Comparison of ENCODE assay signal across 25 cellular contexts in genomic region chr19:58549664-58550361, GRCh38. TPM values are rescaled to one million over a fixed set of nuclear protein-coding genes. Genes with fewer than 3 reads are reported as not detected.
DNase-seq lines count a peak whose midpoint lies in the region; ATAC-seq, FAIRE-seq and TF ChIP-seq lines count a peak whose summit lies in the region.
"Had no signal": no experiment of that assay in that cellular context is flagged by ENCODE, and none has a peak within 500 bp of the region (broad histone marks: within the 10 kb centered on the region; RNA-seq: fewer than 3 reads in every experiment).

No MANE protein-coding gene starts in this region.

- H3K4me1 ChIP-seq in HEK293 (ENCODE audit: control insufficient read depth, insufficient read depth, low read length) (peaks cover 15% of the 10 kb centered on the region), K562 (replicated peaks in 1 of 2; ENCODE audit: control insufficient read depth in 2 of 2, insufficient read depth in 2 of 2, low read length in 2 of 2) (peaks cover 21 to 44% of the 10 kb centered on the region in 2 experiments), right cardiac atrium (ENCODE audit: control insufficient read depth, insufficient read depth, low read length) (peaks cover 18% of the 10 kb centered on the region)

- H3K36me3 ChIP-seq in HEK293 (ENCODE audit: control insufficient read depth in 2 of 2, insufficient read depth in 1 of 2, low read length in 2 of 2), result peaks cover 40 to 89% of the 10 kb centered on the region in 2 experiments
- peaks cover 89% of the 10 kb centered on the region for H3K36me3 ChIP-seq in K562 (ENCODE audit: control insufficient read depth, insufficient read depth, low read length)

- H3K27me3 ChIP-seq in CD4-positive, alpha-beta T cell (ENCODE audit: control insufficient read depth, insufficient read depth, low read length), result no peaks in the 10 kb centered on the region
- H3K27me3 ChIP-seq in K562 (ENCODE audit: control insufficient read depth in 2 of 2, insufficient read depth in 2 of 2, low read length in 2 of 2) (no peaks in the 10 kb centered on the region), right cardiac atrium (ENCODE audit: control insufficient read depth, insufficient read depth) (no peaks in the 10 kb centered on the region)
- H3K27me3 ChIP-seq: ascending aorta, MG63, pancreas, tibial nerve had no signal

- TF ChIP-seq EP300 in K562 (IDR thresholded peaks at IDR 0.05; ENCODE audit: low read length), result no peak

- no peak for FAIRE-seq in K562 (lab: Jason Lieb, UNC)
- FAIRE-seq: pancreas had no signal

- no peaks in the 10 kb centered on the region for H3K9me3 ChIP-seq in CD4-positive, alpha-beta T cell (ENCODE audit: control insufficient read depth, low read length)
- H3K9me3 ChIP-seq in HEK293 (ENCODE audit: control insufficient read depth, insufficient read depth, low read depth, low read length), result no peaks in the 10 kb centered on the region
- no peaks in the 10 kb centered on the region for H3K9me3 ChIP-seq in K562 (replicated peaks; ENCODE audit: control insufficient read depth, insufficient read depth, low read depth, low read length)
- no peaks in the 10 kb centered on the region for H3K9me3 ChIP-seq in right cardiac atrium (ENCODE audit: control insufficient read depth, low read length)
- H3K9me3 ChIP-seq: ascending aorta, MG63, pancreas, tibial nerve had no signal

- TF ChIP-seq RAD21 in K562 (CRISPR knock-in tag; conservative IDR thresholded peaks at IDR 0.05 in 1 of 2, IDR thresholded peaks at IDR 0.05 in 1 of 2), result no peak

- POLR2A ChIA-PET in CD4-positive, alpha-beta T cell (lab: Charles Lee), result no interaction called here
- POLR2A ChIA-PET in HEK293 (lab: Yijun Ruan, JAX), result interaction anchor here (0.7 to 2.4 kb wide), 3 partner anchors 9 to 30 kb away, joined by 3 to 7 read pairs (median 4); partner anchors contain the start of genes UBE2M and ZBTB45
- POLR2A ChIA-PET in K562 (lab: Yijun Ruan, JAX), result interaction anchor here (0.7 to 0.8 kb wide), 2 partner anchors 26 to 32 kb away, joined by 3 to 4 read pairs; no protein-coding TSS in a partner anchor

- in situ Hi-C loops in K562 (cut with MboI), result no loop called here

- no peak for TF ChIP-seq POLR2A in K562 (conservative IDR thresholded peaks at IDR 0.05)

- no peak overlapping the region for H3K4me2 ChIP-seq in K562 (ENCODE audit: insufficient read depth, low read length)

- no peak overlapping the region for H3K27ac Mint-ChIP-seq in CD4-positive, alpha-beta T cell
- H3K27ac Mint-ChIP-seq in nephron, result no peak overlapping the region
- H3K27ac Mint-ChIP-seq: activated naive CD4-positive, alpha-beta T cell treated with anti-CD3 and anti-CD28 coated beads for 36 hours; CD4-positive, CD25-positive, alpha-beta regulatory T cell had no signal

- no peak for ATAC-seq in CD4-positive, alpha-beta T cell (ENCODE audit: poor library complexity)
- no peak for ATAC-seq in K562
- ATAC-seq in HG02938 (IDR thresholded peaks at IDR 0.05; ENCODE audit: unreplicated experiment), result no peak
- no peak for ATAC-seq in right cardiac atrium
- ATAC-seq: left colon, pancreas, Right ventricle myocardium inferior, sciatic nerve had no signal

- peaks cover 47% of the 10 kb centered on the region for H3K4me1 Mint-ChIP-seq in CD4-positive, alpha-beta T cell (ENCODE audit: low read depth)
- peaks cover 40% of the 10 kb centered on the region for H3K4me1 Mint-ChIP-seq in nephron

- 98% methylated on average over 10 of the region's 11 CpGs for WGBS in K562 (ENCODE audit: insufficient coverage, low coverage, missing lambda C conversion rate)
- 87% methylated on average over 11 of the region's 11 CpGs for WGBS in right cardiac atrium

- no TSS peak for BruUV-seq in K562 (replicated peaks; lab: Mats Ljungman, UMichigan)

- H3K79me2 ChIP-seq in K562 (ENCODE audit: control insufficient read depth, insufficient read depth, low read length), result peaks cover 56% of the 10 kb centered on the region

- no peak overlapping the region for H3K4me3 ChIP-seq in HEK293 (ENCODE audit: low read depth, low read length)
- no peak overlapping the region for H3K4me3 ChIP-seq in K562
- no peak overlapping the region for H3K4me3 ChIP-seq in right cardiac atrium (ENCODE audit: low read length)
- H3K4me3 ChIP-seq: ascending aorta, MG63, pancreas, tibial nerve had no signal

- H3K9ac ChIP-seq in K562 (ENCODE audit: insufficient read depth in 1 of 2, low read depth in 2 of 2, low read length in 2 of 2), result peak overlapping the region in 1 of 2 experiments; percentile 62; a peak in 2 of 4 replicates

- peaks cover 8% of the 10 kb centered on the region for H3K9me1 ChIP-seq in K562 (ENCODE audit: control insufficient read depth, insufficient read depth, low read length)

- no peak for TF ChIP-seq CTCF in CD4-positive, alpha-beta T cell (IDR thresholded peaks at IDR 0.05)
- TF ChIP-seq CTCF in HEK293 (tag by site-specific recombination; IDR thresholded peaks at IDR 0.05) (no peak), K562 (IDR thresholded peaks at IDR 0.05 in 2 of 3, conservative IDR thresholded peaks at IDR 0.05 in 1 of 3; ENCODE audit: insufficient read depth in 2 of 3, low read depth in 1 of 3, low read length in 3 of 3) (no peak), nephron (IDR thresholded peaks at IDR 0.05; ENCODE audit: unreplicated experiment in 3 of 3) (no peak)

- no peak overlapping the region for H3K27ac ChIP-seq in CD4-positive, alpha-beta T cell (ENCODE audit: low read depth, low read length)
- H3K27ac ChIP-seq in HEK293 (ENCODE audit: extremely low read depth, low read depth, low read length), result no peak overlapping the region
- no peak overlapping the region for H3K27ac ChIP-seq in K562 (ENCODE audit: extremely low read depth, low read depth, low read length)
- H3K27ac ChIP-seq in right cardiac atrium (ENCODE audit: low read length), result no peak overlapping the region
- H3K27ac ChIP-seq: ascending aorta, epithelial cell of prostate, pancreas, tibial nerve had no signal

- H3K27me3 Mint-ChIP-seq in CD4-positive, alpha-beta T cell, result no peaks in the 10 kb centered on the region
- H3K27me3 Mint-ChIP-seq in nephron (ENCODE audit: low read depth), result no peaks in the 10 kb centered on the region
- H3K27me3 Mint-ChIP-seq: CD4-positive, CD25-positive, alpha-beta regulatory T cell had no signal

- H3K36me3 Mint-ChIP-seq in CD4-positive, alpha-beta T cell (ENCODE audit: low read depth), result peaks cover 96% of the 10 kb centered on the region
- H3K36me3 Mint-ChIP-seq in nephron (ENCODE audit: low read depth), result peaks cover 64% of the 10 kb centered on the region

- no peaks in the 10 kb centered on the region for H3K9me3 Mint-ChIP-seq in CD4-positive, alpha-beta T cell
- H3K9me3 Mint-ChIP-seq in nephron, result no peaks in the 10 kb centered on the region
- H3K9me3 Mint-ChIP-seq: activated naive CD4-positive, alpha-beta T cell treated with anti-CD3 and anti-CD28 coated beads for 36 hours had no signal

- H3K4me3 Mint-ChIP-seq in CD4-positive, alpha-beta T cell, result peak overlapping the region; percentile 54
- peak overlapping the region in 2 of 3 experiments; percentile 21 to 58 for H3K4me3 Mint-ChIP-seq in nephron
- H3K4me3 Mint-ChIP-seq: activated naive CD4-positive, alpha-beta T cell treated with anti-CD3 and anti-CD28 coated beads for 36 hours had no signal

- CTCF ChIA-PET in CD4-positive, alpha-beta T cell (lab: Charles Lee), result no interaction called here
- CTCF ChIA-PET in HEK293 (lab: Yijun Ruan, JAX), result no interaction called here
- CTCF ChIA-PET in K562 (lab: Yijun Ruan, JAX; ENCODE audit: low intra/inter-chr PET ratio), result no interaction called here

- DNase-seq in CD4-positive, alpha-beta T cell, result no peak
- DNase-seq in K562 (ENCODE audit: extremely low read depth in 1 of 4, low spot score in 3 of 4) (no peak), posterior vena cava (ENCODE audit: low spot score) (no peak), right cardiac atrium (no peak)
- DNase-seq: activated naive CD4-positive, alpha-beta T cell treated with anti-CD3 and anti-CD28 coated beads for 36 hours; activated T-cell treated with anti-CD3 and anti-CD28 coated beads for 4 hours; CD4-positive, CD25-positive, alpha-beta regulatory T cell; central memory CD4-positive, alpha-beta T cell; DMS 273 treated with DMSO at 0.1 percent for 48 hours; left colon; MG63; NCI-H1417; NCI-H2081 treated with DMSO at 0.1 percent for 48 hours; NCI-H446; NCI-H82; T-helper 9 cell had no signal

- no peak overlapping the region for H2AFZ ChIP-seq in K562 (ENCODE audit: low read depth, low read length)

- peaks cover 42% of the 10 kb centered on the region for H4K20me1 ChIP-seq in K562 (replicated peaks; ENCODE audit: control insufficient read depth, insufficient read depth, low read length)

- intact Hi-C loops in CD4-positive, alpha-beta T cell (cut with DNase I, micrococcal nuclease), result no loop called here
- intact Hi-C loops in K562 (cut with micrococcal nuclease), result no loop called here
- intact Hi-C loops in posterior vena cava (cut with DNase I), result no loop called here
- intact Hi-C loops in right cardiac atrium (cut with DNase I), result no loop called here

RNA-seq across cellular contexts. Expression of gene CHMP2A, which starts 5.1 kb away (rescaled TPM):
- 10 to 100 TPM; 60.5 to 62.4 TPM for total RNA-seq in CD4-positive, alpha-beta T cell
- total RNA-seq in K562 (2011; cell fraction: chromatin; rRNA removed; ENCODE audit: low replicate concordance), result 34.9 and 55.0 TPM in 2 replicates
- 42.5 and 47.5 TPM in 2 replicates for total RNA-seq in K562 (2011; cell fraction: nucleolus; rRNA removed)
- total RNA-seq in K562 (2011; cell fraction: nucleoplasm; rRNA removed), result 36.2 and 43.3 TPM in 2 replicates
- 127 and 142 TPM in 2 replicates for total RNA-seq in K562 (2014; rRNA removed)
- total RNA-seq in K562 (2014; rRNA removed; fragmentation: Illumina TruSeq; extraction: Trizol), result 49.3 and 58.4 TPM in 2 replicates
- 86.9 and 87.2 TPM in 2 replicates for total RNA-seq in K562 (2015; rRNA removed; fragmentation: Illumina TruSeq; extraction: Trizol)
- 88.4 and 89.8 TPM in 2 replicates for total RNA-seq in K562 (2021)
- polyA plus RNA-seq in K562 (2011; rRNA removed), result 81.7 and 86.7 TPM in 2 replicates
- polyA plus RNA-seq in K562 (2011; cell fraction: cytosol; rRNA removed), result 111 and 116 TPM in 2 replicates
- 72.3 and 77.4 TPM in 2 replicates for polyA plus RNA-seq in K562 (2011; cell fraction: nucleus; rRNA removed)
- polyA plus RNA-seq in K562 (2012), result 122 and 150 TPM in 2 replicates
- 110 and 112 TPM in 2 replicates for polyA plus RNA-seq in K562 (2014; fragmentation: Illumina TruSeq; extraction: Trizol)
- polyA plus RNA-seq in K562 (2014; fragmentation: Nextera tagmentation; extraction: Ambion mirVana), result 10 to 100 TPM; 57.6 to 71.1 TPM
- polyA plus RNA-seq in K562 (2014; rRNA removed), result 154 and 159 TPM in 2 replicates
- 162 and 173 TPM in 2 replicates for polyA minus RNA-seq in K562 (2011; rRNA and poly(A)+ RNA removed)
- polyA minus RNA-seq in K562 (2011; cell fraction: cytosol; rRNA and poly(A)+ RNA removed), result 59.5 and 70.2 TPM in 2 replicates
- polyA minus RNA-seq in K562 (2011; cell fraction: nucleus; rRNA and poly(A)+ RNA removed), result 15.3 and 24.0 TPM in 2 replicates
- 100 to 1,000 TPM in 1 of 2 donors, 10 to 100 TPM in 1; 96.9 to 103 TPM for total RNA-seq in posterior vena cava
- 100 to 1,000 TPM; 106 to 116 (median 114) TPM for total RNA-seq in right cardiac atrium
- 196 TPM for polyA plus RNA-seq in right cardiac atrium

RNA-seq across cellular contexts. Expression of gene TRIM28, which starts 5.9 kb away (rescaled TPM):
- total RNA-seq in CD4-positive, alpha-beta T cell, result 100 to 1,000 TPM; 549 to 553 TPM
- total RNA-seq in K562 (2011; cell fraction: chromatin; rRNA removed; ENCODE audit: low replicate concordance), result 526 and 1,695 TPM in 2 replicates
- total RNA-seq in K562 (2011; cell fraction: nucleolus; rRNA removed), result 1,048 and 1,300 TPM in 2 replicates
- total RNA-seq in K562 (2011; cell fraction: nucleoplasm; rRNA removed), result 609 and 709 TPM in 2 replicates
- total RNA-seq in K562 (2014; rRNA removed), result 779 and 1,386 TPM in 2 replicates
- 358 and 467 TPM in 2 replicates for total RNA-seq in K562 (2014; rRNA removed; fragmentation: Illumina TruSeq; extraction: Trizol)
- total RNA-seq in K562 (2015; rRNA removed; fragmentation: Illumina TruSeq; extraction: Trizol), result 523 and 570 TPM in 2 replicates
- total RNA-seq in K562 (2021), result 752 and 797 TPM in 2 replicates
- 434 and 1,024 TPM in 2 replicates for polyA plus RNA-seq in K562 (2011; rRNA removed)
- polyA plus RNA-seq in K562 (2011; cell fraction: cytosol; rRNA removed), result 553 and 1,059 TPM in 2 replicates
- polyA plus RNA-seq in K562 (2011; cell fraction: nucleus; rRNA removed), result 1,513 and 2,015 TPM in 2 replicates
- 1,261 and 1,407 TPM in 2 replicates for polyA plus RNA-seq in K562 (2012)
- 640 and 764 TPM in 2 replicates for polyA plus RNA-seq in K562 (2014; fragmentation: Illumina TruSeq; extraction: Trizol)
- polyA plus RNA-seq in K562 (2014; fragmentation: Nextera tagmentation; extraction: Ambion mirVana), result 10 to 100 TPM; 12.1 to 29.3 TPM
- 490 and 541 TPM in 2 replicates for polyA plus RNA-seq in K562 (2014; rRNA removed)
- 826 and 1,247 TPM in 2 replicates for polyA minus RNA-seq in K562 (2011; rRNA and poly(A)+ RNA removed)
- 1,076 and 1,289 TPM in 2 replicates for polyA minus RNA-seq in K562 (2011; cell fraction: cytosol; rRNA and poly(A)+ RNA removed)
- 406 and 505 TPM in 2 replicates for polyA minus RNA-seq in K562 (2011; cell fraction: nucleus; rRNA and poly(A)+ RNA removed)
- total RNA-seq in posterior vena cava, result 100 to 1,000 TPM; 159 to 168 TPM
- total RNA-seq in right cardiac atrium, result 100 to 1,000 TPM; 139 to 161 (median 148) TPM
- polyA plus RNA-seq in right cardiac atrium, result 98.7 TPM

RNA-seq across cellular contexts. Expression of gene UBE2M, which starts 8.6 kb away (rescaled TPM):
- total RNA-seq in CD4-positive, alpha-beta T cell, result 10 to 100 TPM; 29.0 to 31.0 TPM
- 47.2 and 87.3 TPM in 2 replicates for total RNA-seq in K562 (2011; cell fraction: chromatin; rRNA removed; ENCODE audit: low replicate concordance)
- 77.7 and 87.6 TPM in 2 replicates for total RNA-seq in K562 (2011; cell fraction: nucleolus; rRNA removed)
- total RNA-seq in K562 (2011; cell fraction: nucleoplasm; rRNA removed), result 51.2 and 56.4 TPM in 2 replicates
- 101 and 139 TPM in 2 replicates for total RNA-seq in K562 (2014; rRNA removed)
- total RNA-seq in K562 (2014; rRNA removed; fragmentation: Illumina TruSeq; extraction: Trizol), result 79.2 and 81.1 TPM in 2 replicates
- total RNA-seq in K562 (2015; rRNA removed; fragmentation: Illumina TruSeq; extraction: Trizol), result 85.7 and 86.5 TPM in 2 replicates
- 127 and 131 TPM in 2 replicates for total RNA-seq in K562 (2021)
- polyA plus RNA-seq in K562 (2011; rRNA removed), result 92.0 and 117 TPM in 2 replicates
- 81.3 and 96.5 TPM in 2 replicates for polyA plus RNA-seq in K562 (2011; cell fraction: cytosol; rRNA removed)
- 119 and 126 TPM in 2 replicates for polyA plus RNA-seq in K562 (2011; cell fraction: nucleus; rRNA removed)
- polyA plus RNA-seq in K562 (2012), result 112 and 160 TPM in 2 replicates
- 137 and 163 TPM in 2 replicates for polyA plus RNA-seq in K562 (2014; fragmentation: Illumina TruSeq; extraction: Trizol)
- 1 to 10 TPM in 1 of 2 experiments, under 1 TPM in 1; 0.92 to 1.5 TPM for polyA plus RNA-seq in K562 (2014; fragmentation: Nextera tagmentation; extraction: Ambion mirVana)
- polyA plus RNA-seq in K562 (2014; rRNA removed), result 84.8 and 96.4 TPM in 2 replicates
- polyA minus RNA-seq in K562 (2011; rRNA and poly(A)+ RNA removed), result 69.1 and 92.2 TPM in 2 replicates
- polyA minus RNA-seq in K562 (2011; cell fraction: cytosol; rRNA and poly(A)+ RNA removed), result 57.2 and 68.0 TPM in 2 replicates
- 15.5 and 29.4 TPM in 2 replicates for polyA minus RNA-seq in K562 (2011; cell fraction: nucleus; rRNA and poly(A)+ RNA removed)
- 10 to 100 TPM; 53.3 to 60.0 TPM for total RNA-seq in posterior vena cava
- 100 to 1,000 TPM; 117 to 137 (median 123) TPM for total RNA-seq in right cardiac atrium
- 92.7 TPM for polyA plus RNA-seq in right cardiac atrium

RNA-seq across cellular contexts. Expression of gene MZF1, which starts 23.3 kb away (rescaled TPM):
- 10 to 100 TPM; 21.0 to 21.1 TPM for total RNA-seq in CD4-positive, alpha-beta T cell
- total RNA-seq in K562 (2011; cell fraction: chromatin; rRNA removed; ENCODE audit: low replicate concordance), result 118 and 203 TPM in 2 replicates
- total RNA-seq in K562 (2011; cell fraction: nucleolus; rRNA removed), result 122 and 125 TPM in 2 replicates
- 136 and 199 TPM in 2 replicates for total RNA-seq in K562 (2011; cell fraction: nucleoplasm; rRNA removed)
- total RNA-seq in K562 (2014; rRNA removed) (11.5 and 13.3 TPM in 2 replicates), K562 (2014; rRNA removed; fragmentation: Illumina TruSeq; extraction: Trizol) (5.7 and 6.5 TPM in 2 replicates), K562 (2015; rRNA removed; fragmentation: Illumina TruSeq; extraction: Trizol) (7.2 and 8.3 TPM in 2 replicates), K562 (2021) (18.8 and 19.8 TPM in 2 replicates), posterior vena cava (10 to 100 TPM; 10.0 to 14.0 TPM), right cardiac atrium (10 to 100 TPM; 10.1 to 15.6 (median 12.8) TPM)
- polyA plus RNA-seq in K562 (2011; rRNA removed) (17.0 and 25.4 TPM in 2 replicates), K562 (2014; fragmentation: Illumina TruSeq; extraction: Trizol) (13.4 and 15.1 TPM in 2 replicates), K562 (2014; fragmentation: Nextera tagmentation; extraction: Ambion mirVana) (1 to 10 TPM in 1 of 2 experiments, under 1 TPM in 1; 0.31 to 1.6 TPM), K562 (2014; rRNA removed) (28.2 and 29.3 TPM in 2 replicates), right cardiac atrium (12.0 TPM)
- 15.8 and 20.8 TPM in 2 replicates for polyA plus RNA-seq in K562 (2011; cell fraction: cytosol; rRNA removed)
- 140 and 224 TPM in 2 replicates for polyA plus RNA-seq in K562 (2011; cell fraction: nucleus; rRNA removed)
- 14.1 and 31.8 TPM in 2 replicates for polyA plus RNA-seq in K562 (2012)
- 7.8 and 8.5 TPM in 2 replicates for polyA minus RNA-seq in K562 (2011; rRNA and poly(A)+ RNA removed)
- polyA minus RNA-seq in K562 (2011; cell fraction: cytosol; rRNA and poly(A)+ RNA removed), result 5.7 and 10.1 TPM in 2 replicates
- polyA minus RNA-seq in K562 (2011; cell fraction: nucleus; rRNA and poly(A)+ RNA removed), result 27.2 and 29.3 TPM in 2 replicates

RNA-seq across cellular contexts. Expression of gene ZBTB45, which starts 30.2 kb away (rescaled TPM):
- total RNA-seq in CD4-positive, alpha-beta T cell, result 1 to 10 TPM; 5.7 to 6.3 TPM
- 5.0 and 18.1 TPM in 2 replicates for total RNA-seq in K562 (2011; cell fraction: chromatin; rRNA removed; ENCODE audit: low replicate concordance)
- 20.8 and 21.2 TPM in 2 replicates for total RNA-seq in K562 (2011; cell fraction: nucleolus; rRNA removed)
- 9.8 and 10.9 TPM in 2 replicates for total RNA-seq in K562 (2011; cell fraction: nucleoplasm; rRNA removed)
- total RNA-seq in K562 (2014; rRNA removed) (7.2 and 7.8 TPM in 2 replicates), K562 (2014; rRNA removed; fragmentation: Illumina TruSeq; extraction: Trizol) (0.32 and 0.58 TPM in 2 replicates), K562 (2015; rRNA removed; fragmentation: Illumina TruSeq; extraction: Trizol) (2.2 and 2.7 TPM in 2 replicates), K562 (2021) (14.0 and 16.1 TPM in 2 replicates), posterior vena cava (10 to 100 TPM; 11.8 to 12.1 TPM), right cardiac atrium (10 to 100 TPM in 3 of 4 donors, 1 to 10 TPM in 1; 9.9 to 13.1 (median 11.1) TPM)
- polyA plus RNA-seq in K562 (2011; rRNA removed) (1.4 and 4.0 TPM in 2 replicates), K562 (2014; fragmentation: Illumina TruSeq; extraction: Trizol) (1.8 and 4.7 TPM in 2 replicates), K562 (2014; fragmentation: Nextera tagmentation; extraction: Ambion mirVana) (under 1 TPM; 0.08 to 0.13 TPM), K562 (2014; rRNA removed) (5.8 and 6.8 TPM in 2 replicates), right cardiac atrium (7.0 TPM)
- 3.6 and 10.4 TPM in 2 replicates for polyA plus RNA-seq in K562 (2011; cell fraction: cytosol; rRNA removed)
- 7.2 and 14.2 TPM in 2 replicates for polyA plus RNA-seq in K562 (2011; cell fraction: nucleus; rRNA removed)
- polyA plus RNA-seq in K562 (2012), result 11.7 TPM in 2 replicates
- 1.9 and 2.0 TPM in 2 replicates for polyA minus RNA-seq in K562 (2011; rRNA and poly(A)+ RNA removed)
- 5.1 and 6.6 TPM in 2 replicates for polyA minus RNA-seq in K562 (2011; cell fraction: cytosol; rRNA and poly(A)+ RNA removed)
- polyA minus RNA-seq in K562 (2011; cell fraction: nucleus; rRNA and poly(A)+ RNA removed), result 10.7 and 11.2 TPM in 2 replicates
